15 cellular contexts compared by ENCODE assay signal in the genomic region with DNA sequence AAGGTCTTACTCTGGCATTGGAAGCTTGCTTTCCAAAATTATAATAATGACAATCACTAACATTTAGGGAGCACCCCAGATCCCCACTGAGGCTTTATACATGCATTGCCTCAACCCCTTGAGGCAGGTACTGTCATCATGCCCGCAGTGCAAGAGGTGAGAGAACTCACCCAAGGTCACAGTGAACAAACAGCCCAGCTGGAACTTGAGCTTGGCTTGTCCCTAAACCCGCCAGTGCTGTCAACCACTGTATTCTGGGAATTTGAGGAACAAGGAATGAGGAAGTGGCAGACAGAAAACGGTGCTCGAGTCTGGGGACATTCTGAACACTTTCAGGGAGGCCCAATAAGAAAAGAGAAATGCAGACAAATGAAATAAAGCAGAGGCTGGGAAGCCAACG. TPM values are rescaled to one million over a fixed set of nuclear protein-coding genes. Genes with fewer than 3 reads are reported as not detected.
DNase-seq lines count a peak whose midpoint lies in the region; ATAC-seq and TF ChIP-seq lines count a peak whose summit lies in the region.
"Had no signal": no experiment of that assay in that cellular context is flagged by ENCODE, and none has a peak within 500 bp of the region (broad histone marks: within the 10 kb centered on the region; RNA-seq: fewer than 3 reads in every experiment).

No MANE protein-coding gene starts in this region.

- ATAC-seq in left ventricle myocardium superior (peak; percentile 58), sciatic nerve (peak; percentile 33)
- ATAC-seq: esophagus mucosa, PC-3 had no signal

- POLR2A ChIA-PET in A673 (lab: Charles Lee; ENCODE audit: low non-redundant PET), result no interaction called here

- DNase-seq in GDM1 (lab: John Stamatoyannopoulos, UW), result peak; percentile 11
- DNase-seq in SKM-1 treated with dmso at 0.1 percent for 144 hours (lab: John Stamatoyannopoulos, UW; ENCODE audit: unreplicated experiment), result peak; percentile 93
- no peak for DNase-seq in left ventricle myocardium superior
- DNase-seq in sciatic nerve (ENCODE audit: low spot score), result no peak
- no peak for DNase-seq in superior temporal gyrus (ENCODE audit: extremely low spot score)
- no peak for DNase-seq in A673 (ENCODE audit: low spot score)
- no peak for DNase-seq in DMS 273 (lab: John Stamatoyannopoulos, UW; ENCODE audit: unreplicated experiment)
- DNase-seq in RPMI8226, result no peak
- DNase-seq: activated naive CD4-positive, alpha-beta T cell treated with anti-CD3 and anti-CD28 coated beads, Interleukin-2, amount 50 U/mL, for 16 hours; central memory CD4-positive, alpha-beta T cell; KG1; NCI-H2029 treated with DMSO at 0.1 percent for 48 hours; PC-3 had no signal

- BruUV-seq in A673 (replicated peaks; lab: Mats Ljungman, UMichigan), result no TSS peak

- no peaks in the 10 kb centered on the region for H3K9me3 ChIP-seq in A673 (ENCODE audit: low read depth, low read length, poor library complexity, severe bottlenecking)

- H3K4me3 ChIP-seq in A673 (ENCODE audit: low read depth, low read length, poor library complexity, severe bottlenecking), result no peak overlapping the region

- H3K36me3 ChIP-seq in A673 (ENCODE audit: insufficient read depth, low read length, poor library complexity, severe bottlenecking), result no peaks in the 10 kb centered on the region

- no peaks in the 10 kb centered on the region for H3K27me3 ChIP-seq in A673 (replicated peaks; ENCODE audit: insufficient read depth, low read depth, low read length, poor library complexity)

- no peak overlapping the region for H3K27ac ChIP-seq in A673 (ENCODE audit: low read depth, low read length, poor library complexity, severe bottlenecking)

- CTCF ChIA-PET in A673 (lab: Charles Lee), result no interaction called here

- intact Hi-C loops in left ventricle myocardium superior (cut with micrococcal nuclease) (no loop called here), sciatic nerve (cut with DNase I) (no loop called here), A673 (cut with micrococcal nuclease; ENCODE audit: unreplicated experiment) (no loop called here)

- peaks cover 8% of the 10 kb centered on the region for H3K4me1 ChIP-seq in A673 (ENCODE audit: insufficient read depth, low read length, poor library complexity, severe bottlenecking)

- no peak for TF ChIP-seq CTCF in A673 (conservative IDR thresholded peaks at IDR 0.05; ENCODE audit: low read depth, low read length)

RNA-seq across cellular contexts. Expression of a gene that starts 34.6 kb away (rescaled TPM):
- total RNA-seq in left ventricle myocardium superior (2.5 TPM), sciatic nerve (16.4 TPM), A673 (2021) (0.95 and 1.5 TPM in 2 replicates)
- total RNA-seq: B cell had no signal

Comparison
In these comparisons a context has a peak if more than half of its experiments do, and no peak if none do; other contexts are left out.
1. DNase-seq: peak in GDM1 (single experiment) and SKM-1 treated with dmso at 0.1 percent for 144 hours (single experiment); none in left ventricle myocardium superior (single experiment), sciatic nerve (single experiment), superior temporal gyrus (single experiment), A673 (single experiment), DMS 273 (single experiment) and RPMI8226 (single experiment).